ENCODE assay signal across 2 cellular contexts in the genomic region with DNA sequence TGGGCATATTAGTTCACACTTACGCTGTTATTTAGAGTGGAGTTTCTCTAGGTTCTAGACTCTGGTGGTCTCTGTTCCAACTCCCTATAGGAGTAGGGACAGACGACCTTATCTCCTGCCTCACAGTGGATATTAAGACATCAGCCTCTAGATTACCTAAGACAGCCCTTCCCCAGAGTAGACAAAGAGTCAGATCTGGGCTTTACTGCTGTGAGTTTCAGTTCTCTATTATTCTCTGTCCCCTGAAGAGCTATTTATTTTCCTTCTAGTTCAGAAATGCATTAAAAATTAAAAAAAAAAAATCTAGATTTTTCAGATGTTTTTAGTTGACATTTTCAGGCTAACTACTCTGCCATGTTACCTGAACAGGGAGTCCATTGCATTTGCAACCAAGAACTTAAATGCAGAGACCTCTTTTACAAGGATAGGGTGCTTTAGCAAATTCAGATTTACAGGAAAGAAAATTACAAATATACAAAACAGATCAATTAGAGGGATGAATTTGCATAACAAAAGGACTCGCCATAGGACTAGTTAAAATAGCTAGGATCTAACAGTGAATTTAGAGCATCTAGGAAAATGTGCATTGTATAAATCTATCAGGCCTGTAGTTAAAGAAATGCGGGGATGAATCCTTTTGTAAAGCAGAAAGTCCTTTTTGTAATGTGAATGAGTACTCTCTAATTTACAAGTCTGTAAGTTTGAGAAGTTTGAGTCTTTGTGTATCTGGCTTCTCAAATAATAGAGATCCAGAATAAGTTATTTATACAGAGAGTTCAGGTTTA.
A peak's percentile ranks its signal among the peaks of the same experiment; 100 is the strongest.
TF ChIP-seq lines count a peak whose summit lies in the region.

No MANE protein-coding gene starts in this region.

TF ChIP-seq in GM23338, 12 proteins besides CTCF, POLR2A, EP300 and RAD21 (continued from another document):
- TF ChIP-seq, protein P1, sequence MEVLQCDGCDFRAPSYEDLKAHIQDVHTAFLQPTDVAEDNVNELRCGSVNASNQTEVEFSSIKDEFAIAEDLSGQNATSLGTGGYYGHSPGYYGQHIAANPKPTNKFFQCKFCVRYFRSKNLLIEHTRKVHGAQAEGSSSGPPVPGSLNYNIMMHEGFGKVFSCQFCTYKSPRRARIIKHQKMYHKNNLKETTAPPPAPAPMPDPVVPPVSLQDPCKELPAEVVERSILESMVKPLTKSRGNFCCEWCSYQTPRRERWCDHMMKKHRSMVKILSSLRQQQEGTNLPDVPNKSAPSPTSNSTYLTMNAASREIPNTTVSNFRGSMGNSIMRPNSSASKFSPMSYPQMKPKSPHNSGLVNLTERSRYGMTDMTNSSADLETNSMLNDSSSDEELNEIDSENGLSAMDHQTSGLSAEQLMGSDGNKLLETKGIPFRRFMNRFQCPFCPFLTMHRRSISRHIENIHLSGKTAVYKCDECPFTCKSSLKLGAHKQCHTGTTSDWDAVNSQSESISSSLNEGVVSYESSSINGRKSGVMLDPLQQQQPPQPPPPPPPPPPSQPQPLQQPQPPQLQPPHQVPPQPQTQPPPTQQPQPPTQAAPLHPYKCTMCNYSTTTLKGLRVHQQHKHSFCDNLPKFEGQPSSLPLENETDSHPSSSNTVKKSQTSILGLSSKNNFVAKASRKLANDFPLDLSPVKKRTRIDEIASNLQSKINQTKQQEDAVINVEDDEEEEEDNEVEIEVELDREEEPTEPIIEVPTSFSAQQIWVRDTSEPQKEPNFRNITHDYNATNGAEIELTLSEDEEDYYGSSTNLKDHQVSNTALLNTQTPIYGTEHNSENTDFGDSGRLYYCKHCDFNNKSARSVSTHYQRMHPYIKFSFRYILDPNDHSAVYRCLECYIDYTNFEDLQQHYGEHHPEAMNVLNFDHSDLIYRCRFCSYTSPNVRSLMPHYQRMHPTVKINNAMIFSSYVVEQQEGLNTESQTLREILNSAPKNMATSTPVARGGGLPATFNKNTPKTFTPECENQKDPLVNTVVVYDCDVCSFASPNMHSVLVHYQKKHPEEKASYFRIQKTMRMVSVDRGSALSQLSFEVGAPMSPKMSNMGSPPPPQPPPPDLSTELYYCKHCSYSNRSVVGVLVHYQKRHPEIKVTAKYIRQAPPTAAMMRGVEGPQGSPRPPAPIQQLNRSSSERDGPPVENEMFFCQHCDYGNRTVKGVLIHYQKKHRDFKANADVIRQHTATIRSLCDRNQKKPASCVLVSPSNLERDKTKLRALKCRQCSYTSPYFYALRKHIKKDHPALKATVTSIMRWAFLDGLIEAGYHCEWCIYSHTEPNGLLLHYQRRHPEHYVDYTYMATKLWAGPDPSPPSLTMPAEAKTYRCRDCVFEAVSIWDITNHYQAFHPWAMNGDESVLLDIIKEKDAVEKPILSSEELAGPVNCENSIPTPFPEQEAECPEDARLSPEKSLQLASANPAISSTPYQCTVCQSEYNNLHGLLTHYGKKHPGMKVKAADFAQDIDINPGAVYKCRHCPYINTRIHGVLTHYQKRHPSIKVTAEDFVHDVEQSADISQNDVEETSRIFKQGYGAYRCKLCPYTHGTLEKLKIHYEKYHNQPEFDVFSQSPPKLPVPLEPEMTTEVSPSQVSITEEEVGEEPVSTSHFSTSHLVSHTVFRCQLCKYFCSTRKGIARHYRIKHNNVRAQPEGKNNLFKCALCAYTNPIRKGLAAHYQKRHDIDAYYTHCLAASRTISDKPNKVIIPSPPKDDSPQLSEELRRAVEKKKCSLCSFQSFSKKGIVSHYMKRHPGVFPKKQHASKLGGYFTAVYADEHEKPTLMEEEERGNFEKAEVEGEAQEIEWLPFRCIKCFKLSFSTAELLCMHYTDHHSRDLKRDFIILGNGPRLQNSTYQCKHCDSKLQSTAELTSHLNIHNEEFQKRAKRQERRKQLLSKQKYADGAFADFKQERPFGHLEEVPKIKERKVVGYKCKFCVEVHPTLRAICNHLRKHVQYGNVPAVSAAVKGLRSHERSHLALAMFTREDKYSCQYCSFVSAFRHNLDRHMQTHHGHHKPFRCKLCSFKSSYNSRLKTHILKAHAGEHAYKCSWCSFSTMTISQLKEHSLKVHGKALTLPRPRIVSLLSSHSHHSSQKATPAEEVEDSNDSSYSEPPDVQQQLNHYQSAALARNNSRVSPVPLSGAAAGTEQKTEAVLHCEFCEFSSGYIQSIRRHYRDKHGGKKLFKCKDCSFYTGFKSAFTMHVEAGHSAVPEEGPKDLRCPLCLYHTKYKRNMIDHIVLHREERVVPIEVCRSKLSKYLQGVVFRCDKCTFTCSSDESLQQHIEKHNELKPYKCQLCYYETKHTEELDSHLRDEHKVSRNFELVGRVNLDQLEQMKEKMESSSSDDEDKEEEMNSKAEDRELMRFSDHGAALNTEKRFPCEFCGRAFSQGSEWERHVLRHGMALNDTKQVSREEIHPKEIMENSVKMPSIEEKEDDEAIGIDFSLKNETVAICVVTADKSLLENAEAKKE (CRISPR knock-in tag; IDR thresholded peaks at IDR 0.05): no peak; the same call in 1 of the 2 replicates
- TF ChIP-seq ZNF331 (CRISPR knock-in tag; IDR thresholded peaks at IDR 0.05; ENCODE audit: low read depth) (no peak), EZH2phosphoT487 (IDR thresholded peaks at IDR 0.05; ENCODE audit: unreplicated experiment) (no peak)

TF ChIP-seq in H1, 55 proteins besides CTCF, POLR2A, EP300 and RAD21 (continued from another document):
- TF ChIP-seq, protein P2, sequence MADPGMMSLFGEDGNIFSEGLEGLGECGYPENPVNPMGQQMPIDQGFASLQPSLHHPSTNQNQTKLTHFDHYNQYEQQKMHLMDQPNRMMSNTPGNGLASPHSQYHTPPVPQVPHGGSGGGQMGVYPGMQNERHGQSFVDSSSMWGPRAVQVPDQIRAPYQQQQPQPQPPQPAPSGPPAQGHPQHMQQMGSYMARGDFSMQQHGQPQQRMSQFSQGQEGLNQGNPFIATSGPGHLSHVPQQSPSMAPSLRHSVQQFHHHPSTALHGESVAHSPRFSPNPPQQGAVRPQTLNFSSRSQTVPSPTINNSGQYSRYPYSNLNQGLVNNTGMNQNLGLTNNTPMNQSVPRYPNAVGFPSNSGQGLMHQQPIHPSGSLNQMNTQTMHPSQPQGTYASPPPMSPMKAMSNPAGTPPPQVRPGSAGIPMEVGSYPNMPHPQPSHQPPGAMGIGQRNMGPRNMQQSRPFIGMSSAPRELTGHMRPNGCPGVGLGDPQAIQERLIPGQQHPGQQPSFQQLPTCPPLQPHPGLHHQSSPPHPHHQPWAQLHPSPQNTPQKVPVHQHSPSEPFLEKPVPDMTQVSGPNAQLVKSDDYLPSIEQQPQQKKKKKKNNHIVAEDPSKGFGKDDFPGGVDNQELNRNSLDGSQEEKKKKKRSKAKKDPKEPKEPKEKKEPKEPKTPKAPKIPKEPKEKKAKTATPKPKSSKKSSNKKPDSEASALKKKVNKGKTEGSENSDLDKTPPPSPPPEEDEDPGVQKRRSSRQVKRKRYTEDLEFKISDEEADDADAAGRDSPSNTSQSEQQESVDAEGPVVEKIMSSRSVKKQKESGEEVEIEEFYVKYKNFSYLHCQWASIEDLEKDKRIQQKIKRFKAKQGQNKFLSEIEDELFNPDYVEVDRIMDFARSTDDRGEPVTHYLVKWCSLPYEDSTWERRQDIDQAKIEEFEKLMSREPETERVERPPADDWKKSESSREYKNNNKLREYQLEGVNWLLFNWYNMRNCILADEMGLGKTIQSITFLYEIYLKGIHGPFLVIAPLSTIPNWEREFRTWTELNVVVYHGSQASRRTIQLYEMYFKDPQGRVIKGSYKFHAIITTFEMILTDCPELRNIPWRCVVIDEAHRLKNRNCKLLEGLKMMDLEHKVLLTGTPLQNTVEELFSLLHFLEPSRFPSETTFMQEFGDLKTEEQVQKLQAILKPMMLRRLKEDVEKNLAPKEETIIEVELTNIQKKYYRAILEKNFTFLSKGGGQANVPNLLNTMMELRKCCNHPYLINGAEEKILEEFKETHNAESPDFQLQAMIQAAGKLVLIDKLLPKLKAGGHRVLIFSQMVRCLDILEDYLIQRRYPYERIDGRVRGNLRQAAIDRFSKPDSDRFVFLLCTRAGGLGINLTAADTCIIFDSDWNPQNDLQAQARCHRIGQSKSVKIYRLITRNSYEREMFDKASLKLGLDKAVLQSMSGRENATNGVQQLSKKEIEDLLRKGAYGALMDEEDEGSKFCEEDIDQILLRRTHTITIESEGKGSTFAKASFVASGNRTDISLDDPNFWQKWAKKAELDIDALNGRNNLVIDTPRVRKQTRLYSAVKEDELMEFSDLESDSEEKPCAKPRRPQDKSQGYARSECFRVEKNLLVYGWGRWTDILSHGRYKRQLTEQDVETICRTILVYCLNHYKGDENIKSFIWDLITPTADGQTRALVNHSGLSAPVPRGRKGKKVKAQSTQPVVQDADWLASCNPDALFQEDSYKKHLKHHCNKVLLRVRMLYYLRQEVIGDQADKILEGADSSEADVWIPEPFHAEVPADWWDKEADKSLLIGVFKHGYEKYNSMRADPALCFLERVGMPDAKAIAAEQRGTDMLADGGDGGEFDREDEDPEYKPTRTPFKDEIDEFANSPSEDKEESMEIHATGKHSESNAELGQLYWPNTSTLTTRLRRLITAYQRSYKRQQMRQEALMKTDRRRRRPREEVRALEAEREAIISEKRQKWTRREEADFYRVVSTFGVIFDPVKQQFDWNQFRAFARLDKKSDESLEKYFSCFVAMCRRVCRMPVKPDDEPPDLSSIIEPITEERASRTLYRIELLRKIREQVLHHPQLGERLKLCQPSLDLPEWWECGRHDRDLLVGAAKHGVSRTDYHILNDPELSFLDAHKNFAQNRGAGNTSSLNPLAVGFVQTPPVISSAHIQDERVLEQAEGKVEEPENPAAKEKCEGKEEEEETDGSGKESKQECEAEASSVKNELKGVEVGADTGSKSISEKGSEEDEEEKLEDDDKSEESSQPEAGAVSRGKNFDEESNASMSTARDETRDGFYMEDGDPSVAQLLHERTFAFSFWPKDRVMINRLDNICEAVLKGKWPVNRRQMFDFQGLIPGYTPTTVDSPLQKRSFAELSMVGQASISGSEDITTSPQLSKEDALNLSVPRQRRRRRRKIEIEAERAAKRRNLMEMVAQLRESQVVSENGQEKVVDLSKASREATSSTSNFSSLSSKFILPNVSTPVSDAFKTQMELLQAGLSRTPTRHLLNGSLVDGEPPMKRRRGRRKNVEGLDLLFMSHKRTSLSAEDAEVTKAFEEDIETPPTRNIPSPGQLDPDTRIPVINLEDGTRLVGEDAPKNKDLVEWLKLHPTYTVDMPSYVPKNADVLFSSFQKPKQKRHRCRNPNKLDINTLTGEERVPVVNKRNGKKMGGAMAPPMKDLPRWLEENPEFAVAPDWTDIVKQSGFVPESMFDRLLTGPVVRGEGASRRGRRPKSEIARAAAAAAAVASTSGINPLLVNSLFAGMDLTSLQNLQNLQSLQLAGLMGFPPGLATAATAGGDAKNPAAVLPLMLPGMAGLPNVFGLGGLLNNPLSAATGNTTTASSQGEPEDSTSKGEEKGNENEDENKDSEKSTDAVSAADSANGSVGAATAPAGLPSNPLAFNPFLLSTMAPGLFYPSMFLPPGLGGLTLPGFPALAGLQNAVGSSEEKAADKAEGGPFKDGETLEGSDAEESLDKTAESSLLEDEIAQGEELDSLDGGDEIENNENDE (IDR thresholded peaks at IDR 0.05; ENCODE audit: insufficient replicate concordance, low read length): peak; percentile 94
- no peak for TF ChIP-seq CREB1 (IDR thresholded peaks at IDR 0.05)
- no peak for TF ChIP-seq SUZ12 (IDR thresholded peaks at IDR 0.05; ENCODE audit: low read length)
- TF ChIP-seq, protein P3, sequence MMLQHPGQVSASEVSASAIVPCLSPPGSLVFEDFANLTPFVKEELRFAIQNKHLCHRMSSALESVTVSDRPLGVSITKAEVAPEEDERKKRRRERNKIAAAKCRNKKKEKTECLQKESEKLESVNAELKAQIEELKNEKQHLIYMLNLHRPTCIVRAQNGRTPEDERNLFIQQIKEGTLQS (IDR thresholded peaks at IDR 0.05; ENCODE audit: insufficient read depth, low read depth, low read length): no peak
- no peak for TF ChIP-seq EGR1 (IDR thresholded peaks at IDR 0.05; ENCODE audit: borderline replicate concordance, low read depth, low read length)
- TF ChIP-seq, protein P4, sequence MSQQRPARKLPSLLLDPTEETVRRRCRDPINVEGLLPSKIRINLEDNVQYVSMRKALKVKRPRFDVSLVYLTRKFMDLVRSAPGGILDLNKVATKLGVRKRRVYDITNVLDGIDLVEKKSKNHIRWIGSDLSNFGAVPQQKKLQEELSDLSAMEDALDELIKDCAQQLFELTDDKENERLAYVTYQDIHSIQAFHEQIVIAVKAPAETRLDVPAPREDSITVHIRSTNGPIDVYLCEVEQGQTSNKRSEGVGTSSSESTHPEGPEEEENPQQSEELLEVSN (IDR thresholded peaks at IDR 0.05): no peak
- no peak for TF ChIP-seq TAF7 (optimal IDR thresholded peaks at IDR 0.05; ENCODE audit: borderline replicate concordance, low read depth, low read length)
- TF ChIP-seq YY1 (IDR thresholded peaks at IDR 0.05; ENCODE audit: low read depth, low read length): no peak
- TF ChIP-seq MAFK (IDR thresholded peaks at IDR 0.05; ENCODE audit: low read depth, low read length): no peak
- TF ChIP-seq BRCA1 (IDR thresholded peaks at IDR 0.05; ENCODE audit: low read depth, low read length): no peak
TF ChIP-seq in H1: peak in this region for 3.
